Comparison of ENCODE assay signal across 10 cellular contexts in genomic region chr19:33798701-33799111, GRCh38. TPM values are rescaled to one million over a fixed set of nuclear protein-coding genes. Genes with fewer than 3 reads are reported as not detected.
DNase-seq lines count a peak whose midpoint lies in the region; ATAC-seq and TF ChIP-seq lines count a peak whose summit lies in the region.
"Had no signal": no experiment of that assay in that cellular context is flagged by ENCODE, and none has a peak within 500 bp of the region (broad histone marks: within the 10 kb centered on the region; RNA-seq: fewer than 3 reads in every experiment).

No MANE protein-coding gene starts in this region.

- H3K27me3 ChIP-seq in heart left ventricle = peaks cover 0 to 10% (median 0%) of the 10 kb centered on the region in 9 donors
- peaks cover 2 to 4% of the 10 kb centered on the region in 2 donors for H3K27me3 ChIP-seq in duodenal mucosa (ENCODE audit: control insufficient read depth in 1 of 2, insufficient read depth in 2 of 2, low read length in 2 of 2)
- H3K27me3 ChIP-seq in upper lobe of right lung = no peaks in the 10 kb centered on the region

- WGBS in heart left ventricle, 4 donors = 34 to 51% (median 43%) methylated on average over 10 of the region's 10 CpGs

- no peak for TF ChIP-seq POLR2A in heart left ventricle (IDR thresholded peaks at IDR 0.05)

- H3K4me1 ChIP-seq in heart left ventricle (peaks cover 0 to 45% (median 15%) of the 10 kb centered on the region in 12 donors), duodenal mucosa (ENCODE audit: control insufficient read depth in 1 of 2, insufficient read depth in 2 of 2, low read length in 2 of 2) (peaks cover 3 to 9% of the 10 kb centered on the region in 2 donors), upper lobe of right lung (peaks cover 14% of the 10 kb centered on the region)

- H3K36me3 Mint-ChIP-seq in mesothelial cell of epicardium = peaks cover 5% of the 10 kb centered on the region
- H3K36me3 Mint-ChIP-seq: memory B cell had no signal

- H3K9ac ChIP-seq in duodenal mucosa (ENCODE audit: low read depth in 1 of 2, low read length in 2 of 2) = no peak overlapping the region

- no peak for ATAC-seq in heart left ventricle
- no peak for ATAC-seq in upper lobe of right lung
- ATAC-seq in HG02798 (IDR thresholded peaks at IDR 0.05; ENCODE audit: poor library complexity, unreplicated experiment) = no peak
- ATAC-seq in HG03520 (IDR thresholded peaks at IDR 0.05; ENCODE audit: unreplicated experiment) = no peak
- no peak for ATAC-seq in HG03045 (IDR thresholded peaks at IDR 0.05; ENCODE audit: unreplicated experiment)

- H3K9me3 ChIP-seq in heart left ventricle (no peaks in the 10 kb centered on the region), duodenal mucosa (ENCODE audit: control insufficient read depth in 1 of 2, low read length in 2 of 2) (no peaks in the 10 kb centered on the region), upper lobe of right lung (no peaks in the 10 kb centered on the region)

- H3K36me3 ChIP-seq in heart left ventricle (peaks cover 0 to 37% (median 22%) of the 10 kb centered on the region in 9 donors), duodenal mucosa (ENCODE audit: control insufficient read depth in 1 of 2, insufficient read depth in 2 of 2, low read length in 2 of 2) (peaks cover 0 to 17% of the 10 kb centered on the region in 2 donors), upper lobe of right lung (peaks cover 9% of the 10 kb centered on the region)

- no peaks in the 10 kb centered on the region for H3K9me3 Mint-ChIP-seq in mesothelial cell of epicardium
- H3K9me3 Mint-ChIP-seq: memory B cell had no signal

- TF ChIP-seq CTCF in heart left ventricle (IDR thresholded peaks at IDR 0.05) (no peak), mesothelial cell of epicardium (IDR thresholded peaks at IDR 0.05; ENCODE audit: unreplicated experiment) (no peak), upper lobe of right lung (IDR thresholded peaks at IDR 0.05) (no peak)

- H3K4me3 ChIP-seq in heart left ventricle (peak overlapping the region; percentile 65 to 97 (median 86)), duodenal mucosa (ENCODE audit: low read depth in 1 of 2, low read length in 2 of 2) (peak overlapping the region; percentile 21 to 34), upper lobe of right lung (peak overlapping the region; percentile 70)

- no peak for DNase-seq in heart left ventricle
- DNase-seq in cardiac septum (ENCODE audit: low spot score) = no peak
- no peak for DNase-seq in mesothelial cell of epicardium (ENCODE audit: low spot score in 2 of 2, unreplicated experiment in 2 of 2)
- no peak for DNase-seq in upper lobe of right lung
- DNase-seq: NK-92 treated with Interleukin-12 subunit alpha and Interleukin-12 subunit beta, amount 100 ng/mL, for 24 hours had no signal

- H3K4me1 Mint-ChIP-seq in mesothelial cell of epicardium = peaks cover 15% of the 10 kb centered on the region
- H3K4me1 Mint-ChIP-seq: memory B cell had no signal

- intact Hi-C loops in heart left ventricle (cut with DNase I) (loop anchor here in 7 of 10 donors (2.0 to 10.0 kb wide), 7 partner anchors 20 to 199 kb away; no protein-coding TSS in a partner anchor), cardiac septum (cut with DNase I) (no loop called here), upper lobe of right lung (cut with DNase I) (loop anchor here (10.0 kb wide), 1 partner anchor 96 kb away; no protein-coding TSS in a partner anchor)

- H3K4me3 Mint-ChIP-seq in mesothelial cell of epicardium = peak overlapping the region; percentile 69
- H3K4me3 Mint-ChIP-seq: memory B cell had no signal

- H3K27ac ChIP-seq in heart left ventricle (peak overlapping the region in 11 of 12 donors; percentile 88 to 100 (median 98)), duodenal mucosa (ENCODE audit: low read depth, low read length) (peak overlapping the region; percentile 52), upper lobe of right lung (peak overlapping the region; percentile 92)

- H3K27me3 Mint-ChIP-seq in mesothelial cell of epicardium (ENCODE audit: low read depth) = no peaks in the 10 kb centered on the region

- H3K27ac Mint-ChIP-seq in mesothelial cell of epicardium = peak overlapping the region; percentile 77
- H3K27ac Mint-ChIP-seq: memory B cell had no signal

RNA-seq across cellular contexts. Expression of gene KCTD15, which starts 2.0 kb away (rescaled TPM):
- total RNA-seq in heart left ventricle = 10 to 100 TPM in 4 of 9 donors, 1 to 10 TPM in 5; 5.4 to 36.9 (median 9.8) TPM
- 10 to 100 TPM in 1 of 2 donors, 1 to 10 TPM in 1; 6.8 to 16.7 TPM for polyA plus RNA-seq in heart left ventricle
- total RNA-seq in cardiac septum = 20.2 TPM
- 48.1 to 51.6 TPM (median 49.1 TPM) in 3 replicates for total RNA-seq in mesothelial cell of epicardium
- total RNA-seq in upper lobe of right lung = 48.7 TPM

Comparison
In these comparisons a context has a peak if more than half of its experiments do, and no peak if none do; other contexts are left out.
1. H3K4me3 ChIP-seq: peak in every context shown above with its lines; median percentile 86 in heart left ventricle; 70 in upper lobe of right lung; 28 in duodenal mucosa.